Comparison of ENCODE assay signal across 7 cellular contexts in the genomic region with DNA sequence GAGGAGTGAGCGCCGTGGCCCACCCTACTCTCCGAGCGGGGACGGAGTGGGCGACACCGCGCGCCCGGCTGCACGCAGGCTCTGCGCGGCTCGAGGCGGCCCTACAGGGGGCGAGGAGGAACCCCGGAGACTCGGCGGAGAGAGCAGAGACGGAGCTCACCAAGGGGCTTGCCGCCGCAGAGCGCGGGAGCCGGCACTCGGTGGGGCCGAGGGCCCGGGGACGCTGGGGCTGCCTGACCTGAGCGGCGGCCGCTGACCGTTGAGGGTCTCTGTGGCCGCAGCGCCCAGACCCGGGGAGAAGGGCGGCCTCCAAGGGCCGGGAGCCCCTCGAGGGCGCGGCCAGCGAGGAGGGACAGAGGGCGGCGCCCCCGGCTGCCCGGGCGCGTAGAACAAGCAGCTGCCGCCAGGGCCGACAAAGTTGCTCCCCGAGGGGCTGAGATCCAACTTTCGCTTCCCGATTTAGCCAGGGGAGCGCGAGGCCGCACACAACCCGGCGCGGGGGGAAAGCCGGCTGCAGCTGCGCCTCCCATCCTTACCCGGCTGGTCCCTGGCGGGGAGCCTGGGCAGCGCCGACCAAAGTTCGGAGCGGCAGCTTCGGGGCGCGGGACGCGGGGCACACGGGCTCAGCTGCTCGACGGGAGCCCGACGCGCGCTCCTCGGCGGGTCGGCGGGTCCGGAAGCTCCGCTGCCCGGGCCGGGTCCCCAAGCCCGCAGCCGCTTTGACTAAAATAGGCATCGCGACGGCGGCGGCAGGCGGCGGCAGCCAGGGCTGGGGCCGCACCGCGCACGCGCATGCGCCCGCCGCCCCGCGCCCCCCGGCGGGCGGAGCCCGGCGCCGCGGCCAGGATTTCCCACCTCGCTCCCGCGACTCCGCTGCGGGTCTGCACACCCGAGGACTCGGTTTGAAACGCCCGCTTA. TPM values are rescaled to one million over a fixed set of nuclear protein-coding genes. Genes with fewer than 3 reads are reported as not detected.
DNase-seq lines count a peak whose midpoint lies in the region; ATAC-seq and TF ChIP-seq lines count a peak whose summit lies in the region.

No MANE protein-coding gene starts in this region.

- peak; percentile 73 for ATAC-seq in GM21723 (IDR thresholded peaks at IDR 0.05; ENCODE audit: unreplicated experiment)

- peak overlapping the region; percentile 57 for H3K27ac ChIP-seq in temporal lobe (ENCODE audit: low read depth, low read length)

- no peak for TF ChIP-seq POLR2A in erythroblast (IDR thresholded peaks at IDR 0.05; ENCODE audit: low read length)

- H3K4me3 ChIP-seq in GM12864 (ENCODE audit: low read depth, low read length), result peak overlapping the region; percentile 52

- DNase-seq in GM12864 (ENCODE audit: low read depth), result no peak
- peak; percentile 34 to 40 for DNase-seq in Kasumi-1 (lab: John Stamatoyannopoulos, UW)
- DNase-seq in activated CD4-positive, alpha-beta T cell treated with anti-CD3 and anti-CD28 coated beads, Interleukin-2, amount 50 U/mL, for 48 hours, result peak; percentile 16 to 17
- peak; percentile 35 to 36 for DNase-seq in erythroblast (lab: John Stamatoyannopoulos, UW)
- peak; percentile 48 for DNase-seq in midbrain (lab: John Stamatoyannopoulos, UW)

- no peak for TF ChIP-seq CTCF in GM12864 (IDR thresholded peaks at IDR 0.05; ENCODE audit: low read depth, low read length, missing control alignments)

RNA-seq across cellular contexts. Expression of a gene that starts 43.1 kb away (rescaled TPM):
- 7.4 TPM for total RNA-seq in temporal lobe
